In the genomic region with DNA sequence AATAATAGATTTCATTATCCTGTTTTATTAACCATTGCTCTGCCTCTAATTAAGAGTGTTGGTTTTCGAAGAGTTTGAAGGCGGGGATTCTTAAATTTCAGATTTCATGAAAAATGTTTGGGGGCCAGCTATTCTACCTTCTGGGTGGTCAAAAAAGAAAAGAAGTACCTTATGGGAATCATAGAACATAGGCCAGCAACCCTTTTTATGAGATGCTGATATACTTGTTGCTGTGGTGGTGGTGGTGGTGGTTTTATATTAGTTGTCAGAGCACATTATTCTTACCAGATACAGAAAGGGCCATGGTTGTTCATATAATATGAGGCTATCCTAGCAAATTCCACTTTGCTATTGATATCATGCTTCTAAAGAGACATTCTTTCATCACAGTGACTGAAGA, we compare ENCODE assay signal across 14 cellular contexts. TPM values are rescaled to one million over a fixed set of nuclear protein-coding genes. Genes with fewer than 3 reads are reported as not detected.
A peak's percentile ranks its signal among the peaks of the same experiment; 100 is the strongest.
DNase-seq lines count a peak whose midpoint lies in the region; ATAC-seq and TF ChIP-seq lines count a peak whose summit lies in the region.
"Had no signal": no experiment of that assay in that cellular context is flagged by ENCODE, and none has a peak within 500 bp of the region (broad histone marks: within the 10 kb centered on the region; RNA-seq: fewer than 3 reads in every experiment).

No MANE protein-coding gene starts in this region.

- H3K27ac Mint-ChIP-seq in T-helper 2 cell treated with Interferon-gamma antibody and Interleukin-4, amounts not matched to agents 5 μg/mL and 100 μg/mL, for 36 hours: peak overlapping the region; percentile 85

- intact Hi-C loops in PC-3 (cut with micrococcal nuclease): loop anchor here (10.0 kb wide), 1 partner anchor 486 kb away; no protein-coding TSS in a partner anchor

- no peak for ATAC-seq in PC-3
- ATAC-seq in GM21515 (IDR thresholded peaks at IDR 0.05; ENCODE audit: unreplicated experiment): no peak
- ATAC-seq: left ventricle myocardium superior had no signal

- BruUV-seq in PC-3 (replicated peaks; lab: Mats Ljungman, UMichigan): no TSS peak

- no peaks in the 10 kb centered on the region for H3K9me3 ChIP-seq in PC-3 (ENCODE audit: low read length)
- no peaks in the 10 kb centered on the region for H3K9me3 ChIP-seq in endocrine pancreas (ENCODE audit: control insufficient read depth, low read length)
- no peaks in the 10 kb centered on the region for H3K9me3 ChIP-seq in skeletal muscle tissue (ENCODE audit: control insufficient read depth in 3 of 3, low read length in 3 of 3)
- H3K9me3 ChIP-seq: thoracic aorta had no signal

- H3K9me2 ChIP-seq in PC-3 (replicated peaks; ENCODE audit: low read length): no peaks in the 10 kb centered on the region

- H3K27me3 ChIP-seq in PC-3 (ENCODE audit: low read length): no peaks in the 10 kb centered on the region
- no peaks in the 10 kb centered on the region for H3K27me3 ChIP-seq in endocrine pancreas (ENCODE audit: control insufficient read depth, insufficient read depth, low read length)
- H3K27me3 ChIP-seq in skeletal muscle tissue (ENCODE audit: control insufficient read depth in 3 of 3, insufficient read depth in 3 of 3, low read length in 3 of 3): no peaks in the 10 kb centered on the region

- H3K9me3 Mint-ChIP-seq in T-helper 2 cell treated with Interferon-gamma antibody and Interleukin-4, amounts not matched to agents 5 μg/mL and 100 μg/mL, for 36 hours: no peaks in the 10 kb centered on the region

- CTCF ChIA-PET in PC-3 (lab: Charles Lee): interaction anchor here (1.0 kb wide), 1 partner anchor 68 kb away, joined by 3 read pairs; no protein-coding TSS in a partner anchor

- no peak for DNase-seq in T-helper 2 cell treated with Interferon-gamma antibody and Interleukin-4, amounts not matched to agents 5 μg/mL and 100 μg/mL, for 36 hours (ENCODE audit: low spot score)
- DNase-seq in T-helper 2 cell (no peak), PC-3 (no peak), midbrain (lab: John Stamatoyannopoulos, UW) (no peak), erythroblast (lab: John Stamatoyannopoulos, UW) (no peak)
- DNase-seq: 8988T; activated CD4-positive, alpha-beta T cell treated with anti-CD3 and anti-CD28 coated beads, Interleukin-2, amount 50 U/mL, for 4 hours; left ventricle myocardium superior; NCI-H2029 treated with DMSO at 0.1 percent for 48 hours; NK-92 treated with Interleukin-12 subunit alpha and Interleukin-12 subunit beta, amount 100 ng/mL, for 24 hours had no signal

- no peaks in the 10 kb centered on the region for H3F3A ChIP-seq in PC-3 (ENCODE audit: low read length, unreplicated experiment)

- no peaks in the 10 kb centered on the region for H3K36me3 ChIP-seq in PC-3 (ENCODE audit: low read depth, low read length)
- no peaks in the 10 kb centered on the region for H3K36me3 ChIP-seq in endocrine pancreas (ENCODE audit: control insufficient read depth, insufficient read depth, low read length)
- peaks cover 0 to 3% (median 0%) of the 10 kb centered on the region in 3 donors for H3K36me3 ChIP-seq in skeletal muscle tissue (ENCODE audit: control insufficient read depth in 3 of 3, insufficient read depth in 3 of 3, low read length in 3 of 3)
- H3K36me3 ChIP-seq: thoracic aorta had no signal

- H4K20me1 ChIP-seq in PC-3 (ENCODE audit: low read length): peaks cover 26% of the 10 kb centered on the region

- H3K27me3 Mint-ChIP-seq in T-helper 2 cell treated with Interferon-gamma antibody and Interleukin-4, amounts not matched to agents 5 μg/mL and 100 μg/mL, for 36 hours (ENCODE audit: low read depth): peaks cover 2% of the 10 kb centered on the region

- H3K27ac ChIP-seq in PC-3 (ENCODE audit: low read length) (no peak overlapping the region), skeletal muscle tissue (ENCODE audit: low read depth, low read length) (no peak overlapping the region)
- H3K27ac ChIP-seq: thoracic aorta had no signal

- no peak for TF ChIP-seq POLR2A in erythroblast (IDR thresholded peaks at IDR 0.05; ENCODE audit: low read length)

- peaks cover 28% of the 10 kb centered on the region for H3K36me3 Mint-ChIP-seq in T-helper 2 cell treated with Interferon-gamma antibody and Interleukin-4, amounts not matched to agents 5 μg/mL and 100 μg/mL, for 36 hours (ENCODE audit: low read depth)

- H3K4me3 ChIP-seq in PC-3 (ENCODE audit: low read length) (no peak overlapping the region), endocrine pancreas (ENCODE audit: control insufficient read depth, insufficient read depth, low read length) (peak overlapping the region; percentile 96), skeletal muscle tissue (ENCODE audit: low read length in 3 of 3) (no peak overlapping the region)

- H2AFZ ChIP-seq in PC-3 (ENCODE audit: low read length): no peak overlapping the region

- POLR2A ChIA-PET in PC-3 (lab: Charles Lee; ENCODE audit: unreplicated experiment): no interaction called here

- H3K4me1 Mint-ChIP-seq in T-helper 2 cell treated with Interferon-gamma antibody and Interleukin-4, amounts not matched to agents 5 μg/mL and 100 μg/mL, for 36 hours (ENCODE audit: low read depth): peaks cover 61% of the 10 kb centered on the region

- H3K4me2 ChIP-seq in PC-3 (ENCODE audit: low read length): peak overlapping the region; percentile 81

- peaks cover 83% of the 10 kb centered on the region for H3K79me2 ChIP-seq in PC-3 (ENCODE audit: low read length)

- H3K4me3 Mint-ChIP-seq in T-helper 2 cell treated with Interferon-gamma antibody and Interleukin-4, amounts not matched to agents 5 μg/mL and 100 μg/mL, for 36 hours: peak overlapping the region; percentile 83

- TF ChIP-seq CTCF in PC-3 (conservative IDR thresholded peaks at IDR 0.05; ENCODE audit: low read depth, low read length): no peak

- H3K9ac ChIP-seq in PC-3 (ENCODE audit: low read length) (no peak overlapping the region), endocrine pancreas (ENCODE audit: control insufficient read depth, insufficient read depth, low read length) (no peak overlapping the region), skeletal muscle tissue (ENCODE audit: low read depth in 1 of 3, low read length in 3 of 3) (peak overlapping the region in 2 of 3 donors; percentile 1 to 88)

- peaks cover 35% of the 10 kb centered on the region for H3K4me1 ChIP-seq in PC-3 (ENCODE audit: insufficient read depth, low read length)
- peaks cover 32% of the 10 kb centered on the region for H3K4me1 ChIP-seq in endocrine pancreas (ENCODE audit: control insufficient read depth, insufficient read depth, low read length)
- H3K4me1 ChIP-seq in skeletal muscle tissue (ENCODE audit: control insufficient read depth in 3 of 3, insufficient read depth in 3 of 3, low read length in 3 of 3): peaks cover 23 to 46% (median 33%) of the 10 kb centered on the region in 3 donors

RNA-seq across cellular contexts. Expression of a gene that starts 4.4 kb away (rescaled TPM):
- total RNA-seq in PC-3 (2014; rRNA removed) (14.5 and 19.1 TPM in 2 replicates), skeletal muscle tissue (26.1 TPM)

RNA-seq across cellular contexts. Expression of a gene that starts 38.5 kb away (rescaled TPM):
- 188 and 272 TPM in 2 replicates for total RNA-seq in PC-3 (2014; rRNA removed)
- total RNA-seq in skeletal muscle tissue: 124 TPM

Comparison
In these comparisons a context has a peak if more than half of its experiments do, and no peak if none do; other contexts are left out.
1. H3K9ac ChIP-seq: peak in skeletal muscle tissue (2 of 3); none in PC-3 (single experiment) and endocrine pancreas (single experiment).